19 cellular contexts compared by ENCODE assay signal in genomic region chr16:54431997-54432367, GRCh38.
DNase-seq lines count a peak whose midpoint lies in the region; ATAC-seq, FAIRE-seq and TF ChIP-seq lines count a peak whose summit lies in the region.
"Had no signal": no experiment of that assay in that cellular context is flagged by ENCODE, and none has a peak within 500 bp of the region (broad histone marks: within the 10 kb centered on the region; RNA-seq: fewer than 3 reads in every experiment).

No MANE protein-coding gene starts in this region.

- H3K79me2 ChIP-seq in astrocyte (ENCODE audit: insufficient read depth, low read length): no peaks in the 10 kb centered on the region

- H3K4me1 ChIP-seq in breast epithelium: no peaks in the 10 kb centered on the region
- H3K4me1 ChIP-seq in astrocyte (ENCODE audit: insufficient read depth, low read length): peaks cover 25% of the 10 kb centered on the region
- peaks cover 0 to 13% (median 0%) of the 10 kb centered on the region in 4 donors for H3K4me1 ChIP-seq in upper lobe of left lung

- no peaks in the 10 kb centered on the region for H3K9me3 ChIP-seq in breast epithelium
- H3K9me3 ChIP-seq in astrocyte (ENCODE audit: insufficient read depth, low read depth, low read length): no peaks in the 10 kb centered on the region
- no peaks in the 10 kb centered on the region for H3K9me3 ChIP-seq in upper lobe of left lung

- no peak overlapping the region for H3K27ac Mint-ChIP-seq in MCF 10A (ENCODE audit: low read depth, unreplicated experiment)
- H3K27ac Mint-ChIP-seq in astrocyte (ENCODE audit: unreplicated experiment): no peak overlapping the region
- H3K27ac Mint-ChIP-seq in mesothelial cell of epicardium: peak overlapping the region; percentile 78

- no peaks in the 10 kb centered on the region for H3K27me3 ChIP-seq in breast epithelium
- peaks cover under 1% of the 10 kb centered on the region for H3K27me3 ChIP-seq in astrocyte (ENCODE audit: insufficient read depth, low read length)
- H3K27me3 ChIP-seq in upper lobe of left lung: no peaks in the 10 kb centered on the region

- no peaks in the 10 kb centered on the region for H3K27me3 Mint-ChIP-seq in MCF 10A (ENCODE audit: insufficient read depth, unreplicated experiment)
- peaks cover 28% of the 10 kb centered on the region for H3K27me3 Mint-ChIP-seq in astrocyte (ENCODE audit: low read depth, unreplicated experiment)
- peaks cover 26% of the 10 kb centered on the region for H3K27me3 Mint-ChIP-seq in mesothelial cell of epicardium (ENCODE audit: low read depth)

- H3K36me3 ChIP-seq in breast epithelium: no peaks in the 10 kb centered on the region
- H3K36me3 ChIP-seq in astrocyte (ENCODE audit: insufficient read depth, low read length): no peaks in the 10 kb centered on the region
- no peaks in the 10 kb centered on the region for H3K36me3 ChIP-seq in upper lobe of left lung

- H3K9ac ChIP-seq in astrocyte (ENCODE audit: low read length): no peak overlapping the region

- H3K4me3 Mint-ChIP-seq in MCF 10A (ENCODE audit: unreplicated experiment) (no peak overlapping the region), astrocyte (ENCODE audit: unreplicated experiment) (no peak overlapping the region), mesothelial cell of epicardium (no peak overlapping the region)

- CTCF ChIA-PET in MCF 10A (lab: Yijun Ruan, JAX): no interaction called here

- no peak for DNase-seq in breast epithelium (ENCODE audit: low spot score in 2 of 2)
- DNase-seq in MCF 10A (ENCODE audit: unreplicated experiment): no peak
- DNase-seq in astrocyte (ENCODE audit: low read depth): no peak
- DNase-seq in mesothelial cell of epicardium (ENCODE audit: low spot score in 2 of 2, unreplicated experiment in 2 of 2): no peak
- peak in 1 of 2 donors; percentile 49 for DNase-seq in upper lobe of left lung
- no peak for DNase-seq in NCI-H1694 treated with DMSO at 0.1 percent for 48 hours (lab: John Stamatoyannopoulos, UW)
- DNase-seq: COR-L47; Kasumi-1; NCI-H1417 treated with DMSO at 0.1 percent for 48 hours; NCI-H2081; NCI-H2227 treated with DMSO at 0.1 percent for 48 hours; NCI-H524 treated with DMSO at 0.1 percent for 48 hours; NK-92 treated with Interleukin-12 subunit alpha and Interleukin-12 subunit beta, amount 100 ng/mL, for 24 hours had no signal

- H3K27ac ChIP-seq in breast epithelium: peak overlapping the region; percentile 81 to 85
- no peak overlapping the region for H3K27ac ChIP-seq in astrocyte (ENCODE audit: low read depth, low read length)
- peak overlapping the region in 3 of 4 donors; percentile 14 to 57 (median 49) for H3K27ac ChIP-seq in upper lobe of left lung
- H3K27ac ChIP-seq: C4-2B, SK-N-MC had no signal

- FAIRE-seq in astrocyte (lab: Jason Lieb, UNC): no peak
- FAIRE-seq: A204.1, GM12878 had no signal

- no peaks in the 10 kb centered on the region for H3K9me3 Mint-ChIP-seq in MCF 10A (ENCODE audit: unreplicated experiment)
- peaks cover 11% of the 10 kb centered on the region for H3K9me3 Mint-ChIP-seq in astrocyte (ENCODE audit: unreplicated experiment)
- peaks cover 18% of the 10 kb centered on the region for H3K9me3 Mint-ChIP-seq in mesothelial cell of epicardium

- ATAC-seq in upper lobe of left lung (ENCODE audit: low FRiP score in 2 of 2) (no peak), GM18858 (IDR thresholded peaks at IDR 0.05; ENCODE audit: unreplicated experiment) (no peak), GM21515 (IDR thresholded peaks at IDR 0.05; ENCODE audit: unreplicated experiment) (no peak)
- ATAC-seq: GM12878 had no signal

- POLR2A ChIA-PET in MCF 10A (lab: Yijun Ruan, JAX): interaction anchor here (1.0 to 2.9 kb wide), 3 partner anchors 11 to 146 kb away, joined by 4 to 7 read pairs (median 6); partner anchors contain the start of gene IRX3

- H4K20me1 ChIP-seq in astrocyte (ENCODE audit: insufficient read depth, low read length): no peaks in the 10 kb centered on the region

- H3K4me1 Mint-ChIP-seq in MCF 10A (ENCODE audit: insufficient read depth, unreplicated experiment) (peaks cover 13% of the 10 kb centered on the region), astrocyte (ENCODE audit: low read depth, unreplicated experiment) (peaks cover 10% of the 10 kb centered on the region), mesothelial cell of epicardium (peaks cover 19% of the 10 kb centered on the region)

- BruUV-seq in MCF 10A (replicated peaks; lab: Mats Ljungman, UMichigan): no TSS peak

- TF ChIP-seq CTCF in breast epithelium (IDR thresholded peaks at IDR 0.05) (no peak), MCF 10A (IDR thresholded peaks at IDR 0.05; ENCODE audit: unreplicated experiment) (no peak), astrocyte (IDR thresholded peaks at IDR 0.05; ENCODE audit: insufficient read depth, low read depth, low read length) (no peak), mesothelial cell of epicardium (IDR thresholded peaks at IDR 0.05; ENCODE audit: unreplicated experiment) (no peak), upper lobe of left lung (IDR thresholded peaks at IDR 0.05) (no peak)

- peak overlapping the region; percentile 74 for H3K4me2 ChIP-seq in astrocyte (ENCODE audit: low read length)

- H2AFZ ChIP-seq in astrocyte (ENCODE audit: low read depth, low read length): no peak overlapping the region

- H3K4me3 ChIP-seq in breast epithelium: no peak overlapping the region
- H3K4me3 ChIP-seq in astrocyte (ENCODE audit: insufficient read depth, low read depth, low read length): no peak overlapping the region
- H3K4me3 ChIP-seq in upper lobe of left lung: no peak overlapping the region
- H3K4me3 ChIP-seq: GM12878, SK-N-MC had no signal

- WGBS in upper lobe of left lung, 2 donors: 46 to 50% methylated on average over 6 of the region's 6 CpGs

- H3K36me3 Mint-ChIP-seq in MCF 10A (ENCODE audit: insufficient read depth, unreplicated experiment): no peaks in the 10 kb centered on the region
- H3K36me3 Mint-ChIP-seq in astrocyte (ENCODE audit: low read depth, unreplicated experiment): peaks cover 3% of the 10 kb centered on the region
- no peaks in the 10 kb centered on the region for H3K36me3 Mint-ChIP-seq in mesothelial cell of epicardium

- TF ChIP-seq POLR2A in breast epithelium (IDR thresholded peaks at IDR 0.05) (no peak), upper lobe of left lung (IDR thresholded peaks at IDR 0.05) (no peak)

- peak in 1 of 4 donors; percentile 11 for TF ChIP-seq EP300 in upper lobe of left lung (IDR thresholded peaks at IDR 0.05)

- intact Hi-C loops in breast epithelium (cut with DNase I; ENCODE audit: low total_unique reads) (no loop called here), MCF 10A (cut with micrococcal nuclease) (no loop called here)
